ENCODE assay signal across 17 cellular contexts in genomic region chr16:88970539-88971065, GRCh38. TPM values are rescaled to one million over a fixed set of nuclear protein-coding genes. Genes with fewer than 3 reads are reported as not detected.
"Had no signal": no experiment of that assay in that cellular context is flagged by ENCODE, and none has a peak within 500 bp of the region (broad histone marks: within the 10 kb centered on the region; RNA-seq: fewer than 3 reads in every experiment).

No MANE protein-coding gene starts in this region.

- H3K4me1 ChIP-seq: breast epithelium had no signal

- H3K27ac Mint-ChIP-seq: activated CD4-positive, alpha-beta memory T cell treated with anti-CD3 and anti-CD28 coated beads, Interleukin-2, amount 10 ng/mL, durations not matched to agents 7 days and 5 days; activated naive CD8-positive, alpha-beta T cell; natural killer cell treated with Interleukin-12 subunit alpha and Interleukin-12 subunit beta and Interleukin-15 and Interleukin-18, amount 100 ng/mL, for 72 hours; T-helper 2 cell treated with Interferon-gamma antibody and Interleukin-4, amounts not matched to agents 5 μg/mL and 100 μg/mL, for 36 hours had no signal

- ATAC-seq: mucosa of descending colon; natural killer cell treated with Interleukin-12 subunit alpha and Interleukin-12 subunit beta and Interleukin-15 and Interleukin-18, amount 100 ng/mL, for 72 hours had no signal

- H3K4me3 Mint-ChIP-seq: activated CD4-positive, alpha-beta memory T cell treated with anti-CD3 and anti-CD28 coated beads, Interleukin-2, amount 10 ng/mL, durations not matched to agents 7 days and 5 days; activated naive CD8-positive, alpha-beta T cell; natural killer cell treated with Interleukin-12 subunit alpha and Interleukin-12 subunit beta and Interleukin-15 and Interleukin-18, amount 100 ng/mL, for 72 hours; T-helper 2 cell treated with Interferon-gamma antibody and Interleukin-4, amounts not matched to agents 5 μg/mL and 100 μg/mL, for 36 hours had no signal

- H3K9me3 ChIP-seq: breast epithelium, esophagus muscularis mucosa, mucosa of descending colon, transverse colon had no signal

- H3K27ac ChIP-seq: breast epithelium, esophagus muscularis mucosa, transverse colon had no signal

- H3K9me3 Mint-ChIP-seq: activated CD4-positive, alpha-beta memory T cell treated with anti-CD3 and anti-CD28 coated beads, Interleukin-2, amount 10 ng/mL, durations not matched to agents 7 days and 5 days; natural killer cell treated with Interleukin-12 subunit alpha and Interleukin-12 subunit beta and Interleukin-15 and Interleukin-18, amount 100 ng/mL, for 72 hours; T-helper 2 cell treated with Interferon-gamma antibody and Interleukin-4, amounts not matched to agents 5 μg/mL and 100 μg/mL, for 36 hours had no signal

- H3K4me3 ChIP-seq: breast epithelium, esophagus muscularis mucosa, mucosa of descending colon, transverse colon had no signal

- H3K36me3 Mint-ChIP-seq: activated naive CD8-positive, alpha-beta T cell; natural killer cell treated with Interleukin-12 subunit alpha and Interleukin-12 subunit beta and Interleukin-15 and Interleukin-18, amount 100 ng/mL, for 72 hours had no signal

- H3K36me3 ChIP-seq: breast epithelium, esophagus muscularis mucosa, transverse colon had no signal

- DNase-seq: activated CD4-positive, alpha-beta memory T cell treated with anti-CD3 and anti-CD28 coated beads, Interleukin-2, amount 10 ng/mL, durations not matched to agents 7 days and 5 days; activated CD4-positive, alpha-beta T cell treated with anti-CD3 and anti-CD28 coated beads for 1 hour; activated gamma-delta T cell; activated T-cell treated with anti-CD3 and anti-CD28 coated beads, Interleukin-2, amount 50 U/mL, for 48 hours; amygdala; SW 1271; transverse colon had no signal

RNA-seq across cellular contexts. Expression of gene CBFA2T3, which starts 6.4 kb away (rescaled TPM):
- total RNA-seq: activated CD4-positive, alpha-beta memory T cell treated with anti-CD3 and anti-CD28 coated beads, Interleukin-2, amount 10 ng/mL, durations not matched to agents 7 days and 5 days; chondrocyte; fibroblast of villous mesenchyme; lung microvascular endothelial cell; osteoblast had no signal
